Comparison of ENCODE assay signal across 1 cellular context in the genomic region with DNA sequence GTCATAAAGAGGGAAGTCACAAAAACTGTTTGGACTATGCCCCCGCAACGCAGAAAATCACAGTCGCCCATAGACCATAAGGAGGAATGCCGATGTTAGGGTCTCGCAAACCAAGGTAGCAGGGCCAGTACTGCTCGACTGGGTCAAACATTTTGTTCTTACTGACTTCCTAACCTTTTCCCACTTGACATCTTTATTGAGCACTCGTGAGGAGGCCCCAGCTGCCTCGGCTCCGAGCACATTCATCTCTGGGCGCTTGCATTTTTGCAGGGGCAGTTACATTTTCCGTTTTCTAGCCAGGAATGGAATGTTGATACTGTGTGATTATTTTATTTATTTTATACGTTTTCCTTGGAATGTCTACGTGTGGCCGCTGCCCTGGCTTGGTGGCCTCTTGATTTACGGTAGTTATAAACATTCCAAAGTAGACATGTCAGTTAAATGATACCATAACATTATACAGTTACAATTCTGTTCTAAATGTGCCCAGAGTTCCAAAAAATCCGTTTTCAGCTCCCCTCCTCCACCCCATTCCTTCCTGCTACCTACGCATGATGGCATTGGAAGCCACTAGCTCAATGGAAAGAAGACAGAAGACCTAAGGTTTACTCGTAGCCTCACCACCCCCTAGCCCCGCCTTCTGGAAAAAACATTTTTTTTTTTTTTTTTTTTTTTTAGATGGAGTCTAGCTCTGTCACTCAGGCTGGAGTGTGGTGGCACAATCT.
TF ChIP-seq lines count a peak whose summit lies in the region.

No MANE protein-coding gene starts in this region.

TF ChIP-seq in GM23338, 12 proteins besides CTCF, POLR2A, EP300 and RAD21 (continued from another document):
- TF ChIP-seq, protein P1, sequence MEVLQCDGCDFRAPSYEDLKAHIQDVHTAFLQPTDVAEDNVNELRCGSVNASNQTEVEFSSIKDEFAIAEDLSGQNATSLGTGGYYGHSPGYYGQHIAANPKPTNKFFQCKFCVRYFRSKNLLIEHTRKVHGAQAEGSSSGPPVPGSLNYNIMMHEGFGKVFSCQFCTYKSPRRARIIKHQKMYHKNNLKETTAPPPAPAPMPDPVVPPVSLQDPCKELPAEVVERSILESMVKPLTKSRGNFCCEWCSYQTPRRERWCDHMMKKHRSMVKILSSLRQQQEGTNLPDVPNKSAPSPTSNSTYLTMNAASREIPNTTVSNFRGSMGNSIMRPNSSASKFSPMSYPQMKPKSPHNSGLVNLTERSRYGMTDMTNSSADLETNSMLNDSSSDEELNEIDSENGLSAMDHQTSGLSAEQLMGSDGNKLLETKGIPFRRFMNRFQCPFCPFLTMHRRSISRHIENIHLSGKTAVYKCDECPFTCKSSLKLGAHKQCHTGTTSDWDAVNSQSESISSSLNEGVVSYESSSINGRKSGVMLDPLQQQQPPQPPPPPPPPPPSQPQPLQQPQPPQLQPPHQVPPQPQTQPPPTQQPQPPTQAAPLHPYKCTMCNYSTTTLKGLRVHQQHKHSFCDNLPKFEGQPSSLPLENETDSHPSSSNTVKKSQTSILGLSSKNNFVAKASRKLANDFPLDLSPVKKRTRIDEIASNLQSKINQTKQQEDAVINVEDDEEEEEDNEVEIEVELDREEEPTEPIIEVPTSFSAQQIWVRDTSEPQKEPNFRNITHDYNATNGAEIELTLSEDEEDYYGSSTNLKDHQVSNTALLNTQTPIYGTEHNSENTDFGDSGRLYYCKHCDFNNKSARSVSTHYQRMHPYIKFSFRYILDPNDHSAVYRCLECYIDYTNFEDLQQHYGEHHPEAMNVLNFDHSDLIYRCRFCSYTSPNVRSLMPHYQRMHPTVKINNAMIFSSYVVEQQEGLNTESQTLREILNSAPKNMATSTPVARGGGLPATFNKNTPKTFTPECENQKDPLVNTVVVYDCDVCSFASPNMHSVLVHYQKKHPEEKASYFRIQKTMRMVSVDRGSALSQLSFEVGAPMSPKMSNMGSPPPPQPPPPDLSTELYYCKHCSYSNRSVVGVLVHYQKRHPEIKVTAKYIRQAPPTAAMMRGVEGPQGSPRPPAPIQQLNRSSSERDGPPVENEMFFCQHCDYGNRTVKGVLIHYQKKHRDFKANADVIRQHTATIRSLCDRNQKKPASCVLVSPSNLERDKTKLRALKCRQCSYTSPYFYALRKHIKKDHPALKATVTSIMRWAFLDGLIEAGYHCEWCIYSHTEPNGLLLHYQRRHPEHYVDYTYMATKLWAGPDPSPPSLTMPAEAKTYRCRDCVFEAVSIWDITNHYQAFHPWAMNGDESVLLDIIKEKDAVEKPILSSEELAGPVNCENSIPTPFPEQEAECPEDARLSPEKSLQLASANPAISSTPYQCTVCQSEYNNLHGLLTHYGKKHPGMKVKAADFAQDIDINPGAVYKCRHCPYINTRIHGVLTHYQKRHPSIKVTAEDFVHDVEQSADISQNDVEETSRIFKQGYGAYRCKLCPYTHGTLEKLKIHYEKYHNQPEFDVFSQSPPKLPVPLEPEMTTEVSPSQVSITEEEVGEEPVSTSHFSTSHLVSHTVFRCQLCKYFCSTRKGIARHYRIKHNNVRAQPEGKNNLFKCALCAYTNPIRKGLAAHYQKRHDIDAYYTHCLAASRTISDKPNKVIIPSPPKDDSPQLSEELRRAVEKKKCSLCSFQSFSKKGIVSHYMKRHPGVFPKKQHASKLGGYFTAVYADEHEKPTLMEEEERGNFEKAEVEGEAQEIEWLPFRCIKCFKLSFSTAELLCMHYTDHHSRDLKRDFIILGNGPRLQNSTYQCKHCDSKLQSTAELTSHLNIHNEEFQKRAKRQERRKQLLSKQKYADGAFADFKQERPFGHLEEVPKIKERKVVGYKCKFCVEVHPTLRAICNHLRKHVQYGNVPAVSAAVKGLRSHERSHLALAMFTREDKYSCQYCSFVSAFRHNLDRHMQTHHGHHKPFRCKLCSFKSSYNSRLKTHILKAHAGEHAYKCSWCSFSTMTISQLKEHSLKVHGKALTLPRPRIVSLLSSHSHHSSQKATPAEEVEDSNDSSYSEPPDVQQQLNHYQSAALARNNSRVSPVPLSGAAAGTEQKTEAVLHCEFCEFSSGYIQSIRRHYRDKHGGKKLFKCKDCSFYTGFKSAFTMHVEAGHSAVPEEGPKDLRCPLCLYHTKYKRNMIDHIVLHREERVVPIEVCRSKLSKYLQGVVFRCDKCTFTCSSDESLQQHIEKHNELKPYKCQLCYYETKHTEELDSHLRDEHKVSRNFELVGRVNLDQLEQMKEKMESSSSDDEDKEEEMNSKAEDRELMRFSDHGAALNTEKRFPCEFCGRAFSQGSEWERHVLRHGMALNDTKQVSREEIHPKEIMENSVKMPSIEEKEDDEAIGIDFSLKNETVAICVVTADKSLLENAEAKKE (CRISPR knock-in tag; IDR thresholded peaks at IDR 0.05) = no peak
- no peak for TF ChIP-seq EZH2 (IDR thresholded peaks at IDR 0.05; ENCODE audit: low read depth, unreplicated experiment)
- TF ChIP-seq JUNB (IDR thresholded peaks at IDR 0.05; ENCODE audit: unreplicated experiment) = no peak
- TF ChIP-seq, protein P2, sequence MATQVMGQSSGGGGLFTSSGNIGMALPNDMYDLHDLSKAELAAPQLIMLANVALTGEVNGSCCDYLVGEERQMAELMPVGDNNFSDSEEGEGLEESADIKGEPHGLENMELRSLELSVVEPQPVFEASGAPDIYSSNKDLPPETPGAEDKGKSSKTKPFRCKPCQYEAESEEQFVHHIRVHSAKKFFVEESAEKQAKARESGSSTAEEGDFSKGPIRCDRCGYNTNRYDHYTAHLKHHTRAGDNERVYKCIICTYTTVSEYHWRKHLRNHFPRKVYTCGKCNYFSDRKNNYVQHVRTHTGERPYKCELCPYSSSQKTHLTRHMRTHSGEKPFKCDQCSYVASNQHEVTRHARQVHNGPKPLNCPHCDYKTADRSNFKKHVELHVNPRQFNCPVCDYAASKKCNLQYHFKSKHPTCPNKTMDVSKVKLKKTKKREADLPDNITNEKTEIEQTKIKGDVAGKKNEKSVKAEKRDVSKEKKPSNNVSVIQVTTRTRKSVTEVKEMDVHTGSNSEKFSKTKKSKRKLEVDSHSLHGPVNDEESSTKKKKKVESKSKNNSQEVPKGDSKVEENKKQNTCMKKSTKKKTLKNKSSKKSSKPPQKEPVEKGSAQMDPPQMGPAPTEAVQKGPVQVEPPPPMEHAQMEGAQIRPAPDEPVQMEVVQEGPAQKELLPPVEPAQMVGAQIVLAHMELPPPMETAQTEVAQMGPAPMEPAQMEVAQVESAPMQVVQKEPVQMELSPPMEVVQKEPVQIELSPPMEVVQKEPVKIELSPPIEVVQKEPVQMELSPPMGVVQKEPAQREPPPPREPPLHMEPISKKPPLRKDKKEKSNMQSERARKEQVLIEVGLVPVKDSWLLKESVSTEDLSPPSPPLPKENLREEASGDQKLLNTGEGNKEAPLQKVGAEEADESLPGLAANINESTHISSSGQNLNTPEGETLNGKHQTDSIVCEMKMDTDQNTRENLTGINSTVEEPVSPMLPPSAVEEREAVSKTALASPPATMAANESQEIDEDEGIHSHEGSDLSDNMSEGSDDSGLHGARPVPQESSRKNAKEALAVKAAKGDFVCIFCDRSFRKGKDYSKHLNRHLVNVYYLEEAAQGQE (IDR thresholded peaks at IDR 0.05; ENCODE audit: unreplicated experiment) = no peak
- TF ChIP-seq EZH2phosphoT487 (IDR thresholded peaks at IDR 0.05; ENCODE audit: unreplicated experiment) = no peak
- TF ChIP-seq STAT1 (IDR thresholded peaks at IDR 0.05; ENCODE audit: unreplicated experiment) = no peak
- TF ChIP-seq ZNF331 (CRISPR knock-in tag; IDR thresholded peaks at IDR 0.05; ENCODE audit: low read depth) = no peak
